ENCODE assay signal across 24 cellular contexts in genomic region chr21:43681650-43682049, GRCh38.
"Had no signal": no experiment of that assay in that cellular context is flagged by ENCODE, and none has a peak within 500 bp of the region (broad histone marks: within the 10 kb centered on the region; RNA-seq: fewer than 3 reads in every experiment).

No MANE protein-coding gene starts in this region.

- H3K27ac Mint-ChIP-seq: activated CD4-positive, alpha-beta memory T cell treated with anti-CD3 and anti-CD28 coated beads, Interleukin-2, amount 10 ng/mL, durations not matched to agents 7 days and 5 days; activated CD4-positive, alpha-beta T cell treated with anti-CD3 and anti-CD28 coated beads, Interleukin-2, amount 10 ng/mL, durations not matched to agents 24 days and 14 days; activated naive CD4-positive, alpha-beta T cell treated with anti-CD3 and anti-CD28 coated beads, Interleukin-2, amount 10 ng/mL, durations not matched to agents 7 days and 5 days; activated naive CD8-positive, alpha-beta T cell treated with anti-CD3 and anti-CD28 coated beads, Interleukin-2, amount 50 U/mL, for 24 hours; T-helper 17 cell had no signal

- ATAC-seq: activated CD4-positive, CD25-positive, alpha-beta regulatory T cell treated with anti-CD3 and anti-CD28 coated beads, Interleukin-2, amount 50 U/mL, for 24 hours; activated naive CD8-positive, alpha-beta T cell treated with anti-CD3 and anti-CD28 coated beads, Interleukin-2, amount 50 U/mL, for 24 hours; activated T-cell treated with anti-CD3 and anti-CD28 coated beads, Interleukin-2, amount 50 U/mL, for 72 hours; gastroesophageal sphincter; heart left ventricle; left colon; mucosa of descending colon; T-helper 17 cell had no signal

- FAIRE-seq: islet of Langerhans had no signal

- H3K27me3 Mint-ChIP-seq: activated CD4-positive, alpha-beta memory T cell treated with anti-CD3 and anti-CD28 coated beads, Interleukin-2, amount 10 ng/mL, durations not matched to agents 7 days and 5 days; activated CD4-positive, alpha-beta T cell treated with anti-CD3 and anti-CD28 coated beads, Interleukin-2, amount 10 ng/mL, durations not matched to agents 24 days and 14 days; activated naive CD4-positive, alpha-beta T cell treated with anti-CD3 and anti-CD28 coated beads, Interleukin-2, amount 10 ng/mL, durations not matched to agents 7 days and 5 days; activated naive CD8-positive, alpha-beta T cell treated with anti-CD3 and anti-CD28 coated beads, Interleukin-2, amount 50 U/mL, for 24 hours; T-helper 17 cell had no signal

- H3K4me1 Mint-ChIP-seq: activated naive CD8-positive, alpha-beta T cell treated with anti-CD3 and anti-CD28 coated beads, Interleukin-2, amount 50 U/mL, for 24 hours had no signal

- H3K4me3 Mint-ChIP-seq: activated CD4-positive, alpha-beta memory T cell treated with anti-CD3 and anti-CD28 coated beads, Interleukin-2, amount 10 ng/mL, durations not matched to agents 7 days and 5 days; activated CD4-positive, alpha-beta T cell treated with anti-CD3 and anti-CD28 coated beads, Interleukin-2, amount 10 ng/mL, durations not matched to agents 24 days and 14 days; activated naive CD4-positive, alpha-beta T cell treated with anti-CD3 and anti-CD28 coated beads, Interleukin-2, amount 10 ng/mL, durations not matched to agents 7 days and 5 days; activated naive CD8-positive, alpha-beta T cell treated with anti-CD3 and anti-CD28 coated beads, Interleukin-2, amount 50 U/mL, for 24 hours; activated T-cell treated with anti-CD3 and anti-CD28 coated beads, Interleukin-2, amount 50 U/mL, for 72 hours; T-helper 17 cell had no signal

- H3K4me3 ChIP-seq: esophagus squamous epithelium, gastroesophageal sphincter, heart left ventricle, mucosa of descending colon, testis, uterus had no signal

- DNase-seq: activated CD4-positive, alpha-beta memory T cell treated with anti-CD3 and anti-CD28 coated beads, Interleukin-2, amount 10 ng/mL, durations not matched to agents 7 days and 5 days; activated CD4-positive, alpha-beta T cell treated with anti-CD3 and anti-CD28 coated beads, Interleukin-2, amount 10 ng/mL, durations not matched to agents 24 days and 14 days; activated effector memory CD4-positive, alpha-beta T cell treated with Interleukin-2 at 50 U/mL for 16 hours; activated naive CD8-positive, alpha-beta T cell treated with anti-CD3 and anti-CD28 coated beads, Interleukin-2, amount 50 U/mL, for 24 hours; activated T-cell treated with anti-CD3 and anti-CD28 coated beads, Interleukin-2, amount 50 U/mL, for 72 hours; caudate nucleus; dermis blood vessel endothelial cell; effector CD8-positive, alpha-beta T cell; esophagus squamous epithelium; heart left ventricle; left colon; mesenchymal stem cell; mucosa of descending colon; nucleus accumbens; stimulated activated CD4-positive, alpha-beta T cell treated with anti-CD3 and anti-CD28 coated beads, Interleukin-2, amount 100 ng/mL, for 48 hours; stimulated activated naive CD4-positive, alpha-beta T cell; T-helper 17 cell; testis; trophoblast cell; uterus had no signal

- H3K9me3 Mint-ChIP-seq: activated CD4-positive, alpha-beta memory T cell treated with anti-CD3 and anti-CD28 coated beads, Interleukin-2, amount 10 ng/mL, durations not matched to agents 7 days and 5 days; activated CD4-positive, alpha-beta T cell treated with anti-CD3 and anti-CD28 coated beads, Interleukin-2, amount 10 ng/mL, durations not matched to agents 24 days and 14 days; activated naive CD4-positive, alpha-beta T cell treated with anti-CD3 and anti-CD28 coated beads, Interleukin-2, amount 10 ng/mL, durations not matched to agents 7 days and 5 days; activated naive CD8-positive, alpha-beta T cell treated with anti-CD3 and anti-CD28 coated beads, Interleukin-2, amount 50 U/mL, for 24 hours; activated T-cell treated with anti-CD3 and anti-CD28 coated beads, Interleukin-2, amount 50 U/mL, for 72 hours had no signal
